ENCODE assay signal across 1 cellular context in genomic region chr19:46943150-46943946, GRCh38.
TF ChIP-seq lines count a peak whose summit lies in the region.

No MANE protein-coding gene starts in this region.

TF ChIP-seq in IMR-90, 13 proteins besides CTCF, POLR2A, EP300 and RAD21:
- TF ChIP-seq CHD1 (IDR thresholded peaks at IDR 0.05; ENCODE audit: low read depth, low read length) (no peak), CEBPB (IDR thresholded peaks at IDR 0.05; ENCODE audit: low read depth, low read length) (peak; percentile 79), SMC3 (IDR thresholded peaks at IDR 0.05; ENCODE audit: low read depth, low read length) (no peak)
TF ChIP-seq in IMR-90: peak in this region for 1.
